ENCODE assay signal across 18 cellular contexts in the genomic region with DNA sequence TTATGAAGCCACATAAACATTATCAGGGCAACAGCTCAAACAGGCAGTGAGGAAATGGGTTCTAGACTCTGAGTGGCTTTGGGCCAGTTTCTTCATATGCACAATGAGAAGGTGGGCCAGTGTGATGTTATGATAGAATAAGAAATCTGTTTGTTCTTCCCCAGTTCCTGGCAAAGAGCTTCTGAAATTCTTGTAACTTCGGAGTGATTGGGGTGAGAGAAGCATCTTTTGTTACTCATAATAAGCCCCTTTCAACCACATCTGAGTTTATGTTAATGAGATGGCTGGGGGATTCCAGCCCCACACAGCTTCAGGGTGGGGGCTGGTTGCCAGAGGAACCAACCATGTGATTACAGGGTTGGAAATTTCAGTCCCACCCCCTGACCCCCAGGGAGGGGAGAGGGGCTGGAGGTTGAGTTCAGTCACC. TPM values are rescaled to one million over a fixed set of nuclear protein-coding genes. Genes with fewer than 3 reads are reported as not detected.
DNase-seq lines count a peak whose midpoint lies in the region; ATAC-seq, FAIRE-seq and TF ChIP-seq lines count a peak whose summit lies in the region.
"Had no signal": no experiment of that assay in that cellular context is flagged by ENCODE, and none has a peak within 500 bp of the region (broad histone marks: within the 10 kb centered on the region; RNA-seq: fewer than 3 reads in every experiment).

No MANE protein-coding gene starts in this region.

- TF ChIP-seq CTCF in heart left ventricle (IDR thresholded peaks at IDR 0.05): no peak

- peak; percentile 77 for ATAC-seq in GM18868 (IDR thresholded peaks at IDR 0.05; ENCODE audit: unreplicated experiment)
- peak; percentile 36 for ATAC-seq in HG02885 (IDR thresholded peaks at IDR 0.05; ENCODE audit: poor library complexity, unreplicated experiment)
- no peak for ATAC-seq in heart left ventricle
- ATAC-seq in GM19324 (IDR thresholded peaks at IDR 0.05; ENCODE audit: low FRiP score, unreplicated experiment): no peak

- no peaks in the 10 kb centered on the region for H3K9me3 ChIP-seq in heart left ventricle
- H3K9me3 ChIP-seq: breast epithelium, testis had no signal

- H3K4me3 ChIP-seq in heart left ventricle: no peak overlapping the region
- H3K4me3 ChIP-seq: breast epithelium, testis had no signal

- no peak for DNase-seq in GM12892 (ENCODE audit: insufficient read length)
- DNase-seq in activated naive CD8-positive, alpha-beta T cell treated with anti-CD3 and anti-CD28 coated beads for 36 hours: peak; percentile 34
- DNase-seq in heart left ventricle: no peak
- no peak for DNase-seq in NCI-H526 treated with DMSO at 0.1 percent for 48 hours (lab: John Stamatoyannopoulos, UW)
- DNase-seq: activated CD4-positive, alpha-beta T cell treated with anti-CD3 and anti-CD28 coated beads, Interleukin-2, amount 10 ng/mL, durations not matched to agents 7 days and 5 days; GF-D8; HCEC 1CT; MM.1S; NCI-H2029; NCI-H510A treated with DMSO at 0.1 percent for 48 hours; nephron progenitor cell; testis had no signal

- H3K27me3 ChIP-seq in heart left ventricle: no peaks in the 10 kb centered on the region
- H3K27me3 ChIP-seq: breast epithelium, testis had no signal

- no peak overlapping the region for H3K4me3 Mint-ChIP-seq in activated naive CD8-positive, alpha-beta T cell treated with anti-CD3 and anti-CD28 coated beads for 36 hours
- H3K4me3 Mint-ChIP-seq: activated CD4-positive, alpha-beta T cell treated with anti-CD3 and anti-CD28 coated beads, Interleukin-2, amount 10 ng/mL, durations not matched to agents 7 days and 5 days; B cell; nephron progenitor cell had no signal

- H3K36me3 ChIP-seq in heart left ventricle: no peaks in the 10 kb centered on the region
- H3K36me3 ChIP-seq: breast epithelium had no signal

- no peaks in the 10 kb centered on the region for H3K9me3 Mint-ChIP-seq in activated naive CD8-positive, alpha-beta T cell treated with anti-CD3 and anti-CD28 coated beads for 36 hours
- H3K9me3 Mint-ChIP-seq: activated CD4-positive, alpha-beta T cell treated with anti-CD3 and anti-CD28 coated beads, Interleukin-2, amount 10 ng/mL, durations not matched to agents 7 days and 5 days had no signal

- no peaks in the 10 kb centered on the region for H3K36me3 Mint-ChIP-seq in activated naive CD8-positive, alpha-beta T cell treated with anti-CD3 and anti-CD28 coated beads for 36 hours

- H3K4me1 Mint-ChIP-seq in activated naive CD8-positive, alpha-beta T cell treated with anti-CD3 and anti-CD28 coated beads for 36 hours: peaks cover 9% of the 10 kb centered on the region

- peaks cover 18% of the 10 kb centered on the region for H3K27me3 Mint-ChIP-seq in activated naive CD8-positive, alpha-beta T cell treated with anti-CD3 and anti-CD28 coated beads for 36 hours
- H3K27me3 Mint-ChIP-seq: activated CD4-positive, alpha-beta T cell treated with anti-CD3 and anti-CD28 coated beads, Interleukin-2, amount 10 ng/mL, durations not matched to agents 7 days and 5 days; B cell had no signal

- H3K27ac Mint-ChIP-seq in activated naive CD8-positive, alpha-beta T cell treated with anti-CD3 and anti-CD28 coated beads for 36 hours: no peak overlapping the region
- H3K27ac Mint-ChIP-seq: activated CD4-positive, alpha-beta T cell treated with anti-CD3 and anti-CD28 coated beads, Interleukin-2, amount 10 ng/mL, durations not matched to agents 7 days and 5 days; B cell; nephron progenitor cell had no signal

- TF ChIP-seq POLR2A in GM12892 (IDR thresholded peaks at IDR 0.05; ENCODE audit: low read depth, low read length) (no peak), heart left ventricle (IDR thresholded peaks at IDR 0.05) (no peak)

- 80 to 87% (median 82%) methylated on average over 1 of the region's 1 CpG for WGBS in heart left ventricle, 4 donors

- H3K4me1 ChIP-seq in heart left ventricle: peaks cover 0 to 7% (median 0%) of the 10 kb centered on the region in 12 donors
- H3K4me1 ChIP-seq: breast epithelium, testis had no signal

- no peak overlapping the region for H3K27ac ChIP-seq in heart left ventricle
- H3K27ac ChIP-seq: breast epithelium, testis had no signal

- peak; percentile 17 for FAIRE-seq in GM12892 (lab: Jason Lieb, UNC)
- FAIRE-seq: GM18507 had no signal

- intact Hi-C loops in heart left ventricle (cut with DNase I): loop anchor here in 4 of 10 donors (5.0 to 10.0 kb wide), 4 partner anchors 102 to 230 kb away; no protein-coding TSS in a partner anchor

RNA-seq across cellular contexts. Expression of gene FRMD4B, which starts 56.9 kb away (rescaled TPM):
- polyA plus RNA-seq in GM12892 (2012; ENCODE audit: missing spikeins): 0.47 TPM
- total RNA-seq in activated naive CD8-positive, alpha-beta T cell treated with anti-CD3 and anti-CD28 coated beads for 36 hours: 1 to 10 TPM; 6.1 to 7.1 TPM
- 10 to 100 TPM in 7 of 9 donors, 1 to 10 TPM in 2; 7.2 to 42.8 (median 11.4) TPM for total RNA-seq in heart left ventricle
- 1 to 10 TPM; 3.4 to 4.5 TPM for polyA plus RNA-seq in heart left ventricle

Comparison
In these comparisons a context has a peak if more than half of its experiments do, and no peak if none do; other contexts are left out.
1. ATAC-seq: peak in GM18868 (single experiment) and HG02885 (single experiment); none in heart left ventricle (0 of 4) and GM19324 (single experiment).